In the genomic region with DNA sequence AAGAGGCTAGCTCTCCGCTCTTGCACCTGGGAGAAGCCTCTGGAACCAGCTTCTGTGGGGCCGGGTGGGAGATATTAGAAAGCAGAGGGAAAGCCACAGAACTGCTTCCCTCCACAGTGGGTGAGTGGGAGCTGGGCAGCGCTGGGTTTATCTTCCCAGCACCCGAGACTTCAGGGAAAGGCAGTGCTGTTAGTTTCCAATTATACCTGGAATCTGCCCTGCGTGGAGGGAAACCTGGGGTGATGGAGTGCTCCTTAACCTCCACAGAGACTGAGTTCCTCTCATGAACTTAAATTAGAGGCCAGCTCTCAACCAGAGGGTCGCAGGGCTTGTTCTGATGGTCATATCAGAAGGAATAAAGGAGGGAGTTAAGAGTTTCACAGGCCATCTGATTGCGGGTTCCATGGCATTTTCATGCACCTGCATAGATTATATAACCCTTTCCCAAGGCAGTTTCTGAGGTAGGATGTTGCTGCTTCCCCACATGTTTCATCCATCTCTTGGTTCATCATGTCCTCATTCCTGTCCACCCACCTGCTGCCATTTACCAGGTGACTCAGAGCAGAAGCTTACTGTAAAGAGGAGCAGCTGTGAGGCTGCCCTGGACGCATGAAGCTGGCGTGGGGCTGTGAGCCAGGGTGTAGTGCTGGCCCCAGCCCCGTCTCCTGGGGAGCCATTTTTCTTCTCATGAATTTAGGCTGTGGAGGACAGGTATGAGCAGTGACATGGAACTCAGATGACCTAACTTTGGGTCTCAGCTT, we compare ENCODE assay signal across 25 cellular contexts. TPM values are rescaled to one million over a fixed set of nuclear protein-coding genes. Genes with fewer than 3 reads are reported as not detected.
DNase-seq lines count a peak whose midpoint lies in the region; ATAC-seq, FAIRE-seq and TF ChIP-seq lines count a peak whose summit lies in the region.
"Had no signal": no experiment of that assay in that cellular context is flagged by ENCODE, and none has a peak within 500 bp of the region (broad histone marks: within the 10 kb centered on the region; RNA-seq: fewer than 3 reads in every experiment).

No MANE protein-coding gene starts in this region.

- no peak overlapping the region for H3K27ac ChIP-seq in BLaER1 treated with 17β-estradiol and CSF1 and Interleukin-3, amounts not matched to agents 10 nM and 100 nM
- H3K27ac ChIP-seq in HUES48 (ENCODE audit: low read depth, low read length) (peak overlapping the region; percentile 49), GM12878 (ENCODE audit: control insufficient read depth, insufficient read depth) (no peak overlapping the region), keratinocyte (ENCODE audit: control insufficient read depth, insufficient read depth, low read length) (peak overlapping the region; percentile 22), ovary (no peak overlapping the region)
- H3K27ac ChIP-seq: C4-2B, heart right ventricle, sigmoid colon had no signal

- H3K36me3 ChIP-seq in BLaER1 treated with 17β-estradiol and CSF1 and Interleukin-3, amounts not matched to agents 10 nM and 100 nM: no peaks in the 10 kb centered on the region
- H3K36me3 ChIP-seq in HUES48 (ENCODE audit: control insufficient read depth, insufficient read depth, low read length) (no peaks in the 10 kb centered on the region), GM12878 (ENCODE audit: control insufficient read depth in 2 of 2, insufficient read depth in 2 of 2, low read length in 1 of 2) (no peaks in the 10 kb centered on the region), keratinocyte (ENCODE audit: control insufficient read depth in 2 of 2, extremely low read depth in 1 of 2, insufficient read depth in 2 of 2, low read length in 2 of 2) (peaks cover 20 to 38% of the 10 kb centered on the region in 2 experiments), ovary (no peaks in the 10 kb centered on the region)
- H3K36me3 ChIP-seq: heart right ventricle, sigmoid colon had no signal

- no peak overlapping the region for H3K4me3 ChIP-seq in BLaER1 treated with 17β-estradiol and CSF1 and Interleukin-3, amounts not matched to agents 10 nM and 100 nM
- peak overlapping the region; percentile 39; the same call in 1 of the 2 replicates for H3K4me3 ChIP-seq in HUES48 (ENCODE audit: low read depth, low read length)
- no peak overlapping the region for H3K4me3 ChIP-seq in GM12878
- no peak overlapping the region for H3K4me3 ChIP-seq in keratinocyte (ENCODE audit: control insufficient read depth in 2 of 3, extremely low read depth in 1 of 3, insufficient read depth in 2 of 3, low read depth in 1 of 3, low read length in 3 of 3)
- no peak overlapping the region for H3K4me3 ChIP-seq in ovary
- H3K4me3 ChIP-seq: heart right ventricle, sigmoid colon had no signal

- SMC1A ChIA-PET in GM12878 (lab: Charles Lee; ENCODE audit: uncharacterized antibody, unreplicated experiment): interaction anchor here (0.5 to 2.1 kb wide), 8 partner anchors 12 to 199 kb away, joined by 3 to 7 read pairs (median 4); no protein-coding TSS in a partner anchor

- RAD21 ChIA-PET in GM12878 (lab: Charles Lee; ENCODE audit: unreplicated experiment): interaction anchor here (1.3 kb wide), 1 partner anchor 9 kb away, joined by 3 read pairs; no protein-coding TSS in a partner anchor

- in situ Hi-C loops in GM12878 (cut with MboI): no loop called here

- no peak for TF ChIP-seq RAD21 in GM12878 (IDR thresholded peaks at IDR 0.05; ENCODE audit: insufficient read depth, low read depth, low read length)

- peaks cover 4% of the 10 kb centered on the region for H3K9me1 ChIP-seq in keratinocyte (ENCODE audit: control insufficient read depth, extremely low read depth, insufficient read depth, low read length)

- H4K20me1 ChIP-seq in BLaER1 treated with 17β-estradiol and CSF1 and Interleukin-3, amounts not matched to agents 10 nM and 100 nM: no peaks in the 10 kb centered on the region; a peak in 1 of 22 replicates
- H4K20me1 ChIP-seq in GM12878 (ENCODE audit: control insufficient read depth, insufficient read depth) (no peaks in the 10 kb centered on the region), keratinocyte (ENCODE audit: control insufficient read depth, extremely low read depth, insufficient read depth, low read length) (no peaks in the 10 kb centered on the region)

- TF ChIP-seq POLR2A in GM12878 (IDR thresholded peaks at IDR 0.05; ENCODE audit: low read depth, low read length) (no peak), ovary (IDR thresholded peaks at IDR 0.05) (no peak)

- WGBS in GM12878 (ENCODE audit: insufficient coverage, insufficient replicate concordance, low lambda C conversion rate, missing lambda C conversion rate): 52% methylated on average over 10 of the region's 10 CpGs
- 85 to 93% (median 88%) methylated on average over 10 of the region's 10 CpGs for WGBS in ovary, 3 donors

- POLR2A ChIA-PET in GM12878 (lab: Charles Lee): interaction anchor here (0.5 to 1.4 kb wide), 3 partner anchors 15 to 157 kb away, joined by 3 to 4 read pairs (median 3); no protein-coding TSS in a partner anchor

- peaks cover 0 to 12% (median 0%) of the 10 kb centered on the region in 11 experiments; a peak in 2 of 22 replicates for H3K27me3 ChIP-seq in BLaER1 treated with 17β-estradiol and CSF1 and Interleukin-3, amounts not matched to agents 10 nM and 100 nM
- H3K27me3 ChIP-seq in HUES48 (ENCODE audit: control insufficient read depth, insufficient read depth, low read length) (no peaks in the 10 kb centered on the region), GM12878 (replicated peaks in 1 of 2; ENCODE audit: control insufficient read depth in 2 of 2, insufficient read depth in 2 of 2, low read length in 1 of 2) (peaks cover 0 to 1% of the 10 kb centered on the region in 2 experiments; a peak in 1 of 4 replicates), keratinocyte (ENCODE audit: control insufficient read depth, extremely low read depth, insufficient read depth, low read length) (no peaks in the 10 kb centered on the region), ovary (no peaks in the 10 kb centered on the region)
- H3K27me3 ChIP-seq: sigmoid colon had no signal

- no peaks in the 10 kb centered on the region for H3K9me3 ChIP-seq in BLaER1 treated with 17β-estradiol and CSF1 and Interleukin-3, amounts not matched to agents 10 nM and 100 nM (replicated peaks in 1 of 11)
- H3K9me3 ChIP-seq in HUES48 (ENCODE audit: control insufficient read depth, insufficient read depth, low read length): no peaks in the 10 kb centered on the region
- no peaks in the 10 kb centered on the region for H3K9me3 ChIP-seq in GM12878 (replicated peaks; ENCODE audit: control insufficient read depth, insufficient read depth, low read length)
- H3K9me3 ChIP-seq in keratinocyte (ENCODE audit: control insufficient read depth, low read depth, low read length): no peaks in the 10 kb centered on the region
- H3K9me3 ChIP-seq in ovary: no peaks in the 10 kb centered on the region
- H3K9me3 ChIP-seq: heart right ventricle, sigmoid colon had no signal

- dilution Hi-C loops in keratinocyte (cut with MboI; ENCODE audit: extremely low pct_ligation_motif_present, low sequenced_read_pairs): no loop called here

- peaks cover 8 to 34% (median 29%) of the 10 kb centered on the region in 10 experiments; a peak in 19 of 20 replicates for H3K4me1 ChIP-seq in BLaER1 treated with 17β-estradiol and CSF1 and Interleukin-3, amounts not matched to agents 10 nM and 100 nM
- H3K4me1 ChIP-seq in HUES48 (ENCODE audit: control insufficient read depth, insufficient read depth, low read length) (peaks cover 29% of the 10 kb centered on the region), GM12878 (ENCODE audit: control insufficient read depth, insufficient read depth, low read length) (no peaks in the 10 kb centered on the region), keratinocyte (ENCODE audit: control insufficient read depth, extremely low read depth, insufficient read depth, low read length) (peaks cover 38% of the 10 kb centered on the region), ovary (ENCODE audit: insufficient read depth) (no peaks in the 10 kb centered on the region)
- H3K4me1 ChIP-seq: heart right ventricle, sigmoid colon had no signal

- H2AFZ ChIP-seq in GM12878 (ENCODE audit: control insufficient read depth, low read depth, low read length) (no peak overlapping the region), keratinocyte (ENCODE audit: control insufficient read depth, low read length) (no peak overlapping the region)

- TF ChIP-seq CTCF in GM12878 (IDR thresholded peaks at IDR 0.05 in 2 of 3, conservative IDR thresholded peaks at IDR 0.05 in 1 of 3; ENCODE audit: control insufficient read depth in 2 of 3, extremely low read depth in 1 of 3, insufficient read depth in 1 of 3, low read depth in 3 of 3, low read length in 3 of 3) (no peak), keratinocyte (optimal IDR thresholded peaks at IDR 0.05 in 1 of 3, IDR thresholded peaks at IDR 0.05 in 1 of 3, conservative IDR thresholded peaks at IDR 0.05 in 1 of 3; ENCODE audit: extremely low read depth in 1 of 3, insufficient read depth in 2 of 3, low read length in 3 of 3) (no peak), ovary (IDR thresholded peaks at IDR 0.05) (no peak)

- no peak overlapping the region for H3K9ac ChIP-seq in BLaER1 treated with 17β-estradiol and CSF1 and Interleukin-3, amounts not matched to agents 10 nM and 100 nM
- H3K9ac ChIP-seq in HUES48 (ENCODE audit: low read depth, low read length) (no peak overlapping the region), GM12878 (ENCODE audit: control insufficient read depth, insufficient read depth, low read length) (no peak overlapping the region), keratinocyte (ENCODE audit: control insufficient read depth, extremely low read depth, insufficient read depth, low read length) (no peak overlapping the region)

- CTCF ChIA-PET in GM12878 (lab: Yijun Ruan, JAX): interaction anchor here (0.9 to 1.9 kb wide), 4 partner anchors 11 to 128 kb away, joined by 3 to 6 read pairs (median 4); no protein-coding TSS in a partner anchor

- H3K79me2 ChIP-seq in GM12878 (ENCODE audit: control insufficient read depth, insufficient read depth, low read length) (no peaks in the 10 kb centered on the region), keratinocyte (ENCODE audit: control insufficient read depth, insufficient read depth, low read length) (no peaks in the 10 kb centered on the region)

- peak overlapping the region in 8 of 11 experiments; percentile 39 to 72 (median 51); a peak in 15 of 22 replicates for H3K4me2 ChIP-seq in BLaER1 treated with 17β-estradiol and CSF1 and Interleukin-3, amounts not matched to agents 10 nM and 100 nM
- H3K4me2 ChIP-seq in GM12878 (ENCODE audit: control insufficient read depth, insufficient read depth): no peak overlapping the region
- no peak overlapping the region for H3K4me2 ChIP-seq in keratinocyte (ENCODE audit: control insufficient read depth, extremely low read depth, insufficient read depth, low read depth, low read length)

- DNase-seq in GM12878 (ENCODE audit: low read depth, low spot score) (no peak), keratinocyte (ENCODE audit: low read depth, low spot score) (no peak), ovary (no peak), NCI-H2029 treated with DMSO at 0.1 percent for 48 hours (lab: John Stamatoyannopoulos, UW) (no peak), mucosa of gallbladder (ENCODE audit: low spot score) (no peak)
- DNase-seq: activated B cell treated with CpG ODN at 0.5 μM for 24 hours; activated CD8-positive, alpha-beta memory T cell treated with anti-CD3 and anti-CD28 coated beads, Interleukin-2, amount 10 ng/mL, durations not matched to agents 7 days and 5 days; activated naive CD4-positive, alpha-beta T cell treated with anti-CD3 and anti-CD28 coated beads for 36 hours; amniotic stem cell; effector CD4-positive, alpha-beta T cell; EL; GOT3; heart right ventricle; left colon; NCI-H1105 treated with DMSO at 0.1 percent for 48 hours; NCI-H2081 treated with DMSO at 0.1 percent for 48 hours; NCI-H446 treated with DMSO at 0.1 percent for 48 hours; sigmoid colon; stimulated activated naive B cell treated with anti-CD40 and anti-IgM and Interleukin-4, amounts not matched to agents 10 μg/mL and 1 μg/mL and 100 μg/mL, for 72 hours; T1000 had no signal

- no TSS peak for BruUV-seq in GM12878 (replicated peaks; lab: Mats Ljungman, UMichigan)

- ATAC-seq in GM12878: peak; percentile 10; the same call in 1 of the 3 replicates
- ATAC-seq in HG02870 (IDR thresholded peaks at IDR 0.05; ENCODE audit: unreplicated experiment): no peak
- ATAC-seq: activated CD8-positive, alpha-beta memory T cell treated with anti-CD3 and anti-CD28 coated beads, Interleukin-2, amount 10 ng/mL, durations not matched to agents 7 days and 5 days; heart right ventricle; left colon; stimulated activated naive B cell treated with anti-CD40 and anti-IgM and Interleukin-4, amounts not matched to agents 10 μg/mL and 1 μg/mL and 100 μg/mL, for 72 hours had no signal

- no peak for TF ChIP-seq EP300 in GM12878 (IDR thresholded peaks at IDR 0.05; ENCODE audit: borderline replicate concordance in 1 of 2, control insufficient read depth in 1 of 2, low read depth in 2 of 2, low read length in 2 of 2)
- no peak for TF ChIP-seq EP300 in ovary (IDR thresholded peaks at IDR 0.05)

- FAIRE-seq in GM12878 (lab: Jason Lieb, UNC): no peak
- peak; percentile 9 for FAIRE-seq in keratinocyte (lab: Jason Lieb, UNC)

- intact Hi-C loops in GM12878 (cut with micrococcal nuclease; ENCODE audit: unreplicated experiment) (no loop called here), ovary (cut with DNase I) (no loop called here)

RNA-seq across cellular contexts. Expression of gene CA12, which starts 42.5 kb away (rescaled TPM):
- total RNA-seq in GM12878 (2013; cell fraction: nucleolus; rRNA removed): 0.13 TPM in 1 of 2 replicates, not detected in the other
- total RNA-seq in GM12878 (2014; rRNA removed): 0.11 TPM in 1 of 2 replicates, not detected in the other
- total RNA-seq in GM12878 (2014; rRNA removed; fragmentation: Illumina TruSeq; extraction: Trizol): not detected in 2 replicates
- total RNA-seq in GM12878 (2021): 0.10 and 0.11 TPM in 2 replicates
- not detected for polyA plus RNA-seq in GM12878 (2011; ENCODE audit: low read depth)
- polyA plus RNA-seq in GM12878 (2011; rRNA removed): 0.03 TPM in 1 of 2 replicates, not detected in the other
- not detected in 2 replicates for polyA plus RNA-seq in GM12878 (2011; cell fraction: cytosol; rRNA removed)
- polyA plus RNA-seq in GM12878 (2011; cell fraction: nucleus; rRNA removed): not detected in 2 replicates
- 0.01 TPM in 1 of 2 replicates, not detected in the other for polyA plus RNA-seq in GM12878 (2012)
- polyA plus RNA-seq in GM12878 (2014; fragmentation: Illumina TruSeq; extraction: Trizol): not detected in 2 replicates
- not detected for polyA plus RNA-seq in GM12878 (2014; fragmentation: Nextera tagmentation; extraction: Ambion mirVana)
- not detected in 2 replicates for polyA plus RNA-seq in GM12878 (2014; rRNA removed)
- polyA plus RNA-seq in GM12878 (2016; fragmentation: Nextera tagmentation; extraction: Ambion mirVana): not detected
- not detected in 2 replicates for polyA minus RNA-seq in GM12878 (2011; rRNA and poly(A)+ RNA removed)
- polyA minus RNA-seq in GM12878 (2011; cell fraction: cytosol; rRNA and poly(A)+ RNA removed): 0.42 TPM in 1 of 2 replicates, not detected in the other
- not detected in 2 replicates for polyA minus RNA-seq in GM12878 (2011; cell fraction: nucleus; rRNA and poly(A)+ RNA removed)
- polyA plus RNA-seq in keratinocyte: 101 to 220 TPM (median 158 TPM) in 3 replicates
- polyA plus RNA-seq in keratinocyte (2011; ENCODE audit: low read depth): 45.2 TPM
- polyA plus RNA-seq in keratinocyte (2011; cell fraction: cytosol; rRNA removed): 52.6 and 62.1 TPM in 2 replicates
- 202 and 203 TPM in 2 replicates for polyA plus RNA-seq in keratinocyte (2011; cell fraction: nucleus; rRNA removed)
- 78.2 and 80.9 TPM in 2 replicates for polyA plus RNA-seq in keratinocyte (2012; ENCODE audit: low replicate concordance)
- polyA minus RNA-seq in keratinocyte: 71.9 to 160 TPM (median 122 TPM) in 3 replicates
- polyA minus RNA-seq in keratinocyte (2011; cell fraction: cytosol; rRNA and poly(A)+ RNA removed): 91.3 TPM
- 234 and 311 TPM in 2 replicates for polyA minus RNA-seq in keratinocyte (2011; cell fraction: nucleus; rRNA and poly(A)+ RNA removed)
- 10 to 100 TPM in 1 of 7 donors, 1 to 10 TPM in 4, under 1 TPM in 1, not detected in 1; 0.61 to 10.5 (median 3.5) TPM for total RNA-seq in ovary
- 1 to 10 TPM in 1 of 2 donors, under 1 TPM in 1; 0.16 to 4.6 TPM for polyA plus RNA-seq in ovary
- total RNA-seq in mucosa of gallbladder: 20.5 TPM
- total RNA-seq: activated B cell treated with CpG ODN at 0.5 μM for 24 hours had no signal
- polyA plus RNA-seq: IgD-negative memory B cell had no signal

Comparison
In these comparisons a context has a peak if more than half of its experiments do, and no peak if none do; other contexts are left out.
1. H3K27ac ChIP-seq: peak in HUES48 (single experiment) and keratinocyte (single experiment); none in BLaER1 treated with 17β-estradiol and CSF1 and Interleukin-3, amounts not matched to agents 10 nM and 100 nM (0 of 11), GM12878 (single experiment) and ovary (0 of 2).
2. H3K4me2 ChIP-seq: peak in BLaER1 treated with 17β-estradiol and CSF1 and Interleukin-3, amounts not matched to agents 10 nM and 100 nM (8 of 11); none in GM12878 (single experiment) and keratinocyte (single experiment).